Comparison of ENCODE assay signal across 11 cellular contexts in genomic region chrX:129786210-129786651, GRCh38. TPM values are rescaled to one million over a fixed set of nuclear protein-coding genes. Genes with fewer than 3 reads are reported as not detected.
DNase-seq lines count a peak whose midpoint lies in the region; ATAC-seq and TF ChIP-seq lines count a peak whose summit lies in the region.
"Had no signal": no experiment of that assay in that cellular context is flagged by ENCODE, and none has a peak within 500 bp of the region (broad histone marks: within the 10 kb centered on the region; RNA-seq: fewer than 3 reads in every experiment).

No MANE protein-coding gene starts in this region.

- H3K4me3 ChIP-seq in coronary artery (no peak overlapping the region), PC-3 (ENCODE audit: low read length) (no peak overlapping the region)

- no peak overlapping the region for H2AFZ ChIP-seq in PC-3 (ENCODE audit: low read length)

- H3K9me3 ChIP-seq in PC-3 (ENCODE audit: low read length), result no peaks in the 10 kb centered on the region

- peak overlapping the region; percentile 70 for H3K4me3 Mint-ChIP-seq in activated naive CD4-positive, alpha-beta T cell treated with anti-CD3 and anti-CD28 coated beads, Interleukin-2, amount 50 U/mL, for 24 hours

- TF ChIP-seq CTCF in coronary artery (IDR thresholded peaks at IDR 0.05) (no peak), PC-3 (conservative IDR thresholded peaks at IDR 0.05; ENCODE audit: low read depth, low read length) (no peak)

- no peaks in the 10 kb centered on the region for H3K9me3 Mint-ChIP-seq in activated naive CD4-positive, alpha-beta T cell treated with anti-CD3 and anti-CD28 coated beads, Interleukin-2, amount 50 U/mL, for 24 hours

- POLR2A ChIA-PET in PC-3 (lab: Charles Lee; ENCODE audit: unreplicated experiment), result no interaction called here

- peak overlapping the region; percentile 84 for H3K27ac Mint-ChIP-seq in activated naive CD4-positive, alpha-beta T cell treated with anti-CD3 and anti-CD28 coated beads, Interleukin-2, amount 50 U/mL, for 24 hours

- ATAC-seq in HG02981 (IDR thresholded peaks at IDR 0.05; ENCODE audit: unreplicated experiment), result peak; percentile 79
- no peak for ATAC-seq in PC-3

- H3K79me2 ChIP-seq in PC-3 (ENCODE audit: low read length), result no peaks in the 10 kb centered on the region

- peaks cover 54% of the 10 kb centered on the region for H3K4me1 Mint-ChIP-seq in activated naive CD4-positive, alpha-beta T cell treated with anti-CD3 and anti-CD28 coated beads, Interleukin-2, amount 50 U/mL, for 24 hours

- no peaks in the 10 kb centered on the region for H3K36me3 ChIP-seq in PC-3 (ENCODE audit: low read depth, low read length)

- H3F3A ChIP-seq in PC-3 (ENCODE audit: low read length, unreplicated experiment), result no peaks in the 10 kb centered on the region

- CTCF ChIA-PET in PC-3 (lab: Charles Lee), result no interaction called here

- H3K9ac ChIP-seq in PC-3 (ENCODE audit: low read length), result no peak overlapping the region

- intact Hi-C loops in PC-3 (cut with micrococcal nuclease), result no loop called here

- H3K4me2 ChIP-seq in PC-3 (ENCODE audit: low read length), result no peak overlapping the region

- no peaks in the 10 kb centered on the region for H4K20me1 ChIP-seq in PC-3 (ENCODE audit: low read length)

- H3K36me3 Mint-ChIP-seq in activated naive CD4-positive, alpha-beta T cell treated with anti-CD3 and anti-CD28 coated beads, Interleukin-2, amount 50 U/mL, for 24 hours, result peaks cover 11% of the 10 kb centered on the region

- H3K27ac ChIP-seq in coronary artery, result no peak overlapping the region
- no peak overlapping the region for H3K27ac ChIP-seq in PC-3 (ENCODE audit: low read length)
- H3K27ac ChIP-seq: C4-2B had no signal

- no peak for DNase-seq in activated naive CD4-positive, alpha-beta T cell (lab: John Stamatoyannopoulos, UW)
- DNase-seq in SKM-1 treated with dmso at 0.1 percent for 144 hours (lab: John Stamatoyannopoulos, UW; ENCODE audit: unreplicated experiment) (peak; percentile 50), NCI-H1436 (lab: John Stamatoyannopoulos, UW) (no peak), HuH-7.5 (ENCODE audit: low spot score) (no peak), coronary artery (ENCODE audit: low spot score) (no peak), PC-3 (no peak)

- BruUV-seq in PC-3 (replicated peaks; lab: Mats Ljungman, UMichigan), result no TSS peak

- no peaks in the 10 kb centered on the region for H3K27me3 ChIP-seq in PC-3 (ENCODE audit: low read length)

- no peaks in the 10 kb centered on the region for H3K4me1 ChIP-seq in PC-3 (ENCODE audit: insufficient read depth, low read length)

- H3K9me2 ChIP-seq in PC-3 (replicated peaks; ENCODE audit: low read length), result no peaks in the 10 kb centered on the region

- no peaks in the 10 kb centered on the region for H3K27me3 Mint-ChIP-seq in activated naive CD4-positive, alpha-beta T cell treated with anti-CD3 and anti-CD28 coated beads, Interleukin-2, amount 50 U/mL, for 24 hours

RNA-seq across cellular contexts. Expression of gene SASH3, which starts 6.5 kb away (rescaled TPM):
- total RNA-seq in PC-3 (2014; rRNA removed), result not detected in 2 replicates
- total RNA-seq: pulmonary artery endothelial cell, RPMI7951 had no signal

RNA-seq across cellular contexts. Expression of gene XPNPEP2, which starts 47.5 kb away (rescaled TPM):
- total RNA-seq in PC-3 (2014; rRNA removed), result not detected in 2 replicates
- total RNA-seq: pulmonary artery endothelial cell, RPMI7951 had no signal

RNA-seq across cellular contexts. Expression of gene ZDHHC9, which starts 57.5 kb away (rescaled TPM):
- total RNA-seq in PC-3 (2014; rRNA removed), result 29.0 and 30.5 TPM in 2 replicates
